Comparison of ENCODE assay signal across 8 cellular contexts in genomic region chr11:8263109-8263768, GRCh38. TPM values are rescaled to one million over a fixed set of nuclear protein-coding genes. Genes with fewer than 3 reads are reported as not detected.
DNase-seq lines count a peak whose midpoint lies in the region; ATAC-seq, FAIRE-seq and TF ChIP-seq lines count a peak whose summit lies in the region.

No MANE protein-coding gene starts in this region.

- peak overlapping the region; percentile 100 for H3K4me2 ChIP-seq in A549

- FAIRE-seq in A549 (lab: Jason Lieb, UNC): no peak

- peaks cover 4% of the 10 kb centered on the region; the same call in 1 of the 3 replicates for H3K4me1 ChIP-seq in A549

- no peak for TF ChIP-seq EP300 in A549 (IDR thresholded peaks at IDR 0.05)

- no peak for DNase-seq in A549 (ENCODE audit: low read depth in 1 of 2, low spot score in 1 of 2)
- peak; percentile 37 for DNase-seq in SK-N-DZ (ENCODE audit: low spot score)
- peak; percentile 63 for DNase-seq in cardiac septum (ENCODE audit: low spot score)
- peak; percentile 81 for DNase-seq in retina
- no peak for DNase-seq in T1000 (lab: John Stamatoyannopoulos, UW)
- DNase-seq in glomerular visceral epithelial cell (ENCODE audit: extremely low spot score): no peak

- POLR2A ChIA-PET in A549 (lab: Yijun Ruan, JAX): interaction anchor here (1.0 kb wide), 1 partner anchor 28 kb away, joined by 4 read pairs; no protein-coding TSS in a partner anchor

- intact Hi-C loops in cardiac septum (cut with DNase I): no loop called here

- ATAC-seq in A549: peak; percentile 20 to 32
- peak; percentile 12 for ATAC-seq in GM19395 (IDR thresholded peaks at IDR 0.05; ENCODE audit: unreplicated experiment)
- ATAC-seq in GM21360 (IDR thresholded peaks at IDR 0.05; ENCODE audit: unreplicated experiment): no peak

- TF ChIP-seq RAD21 in A549 (conservative IDR thresholded peaks at IDR 0.05 in 1 of 2, IDR thresholded peaks at IDR 0.05 in 1 of 2): no peak

- WGBS in A549 (ENCODE audit: missing lambda C conversion rate): 8% methylated on average over 16 of the region's 53 CpGs

- H3K4me3 ChIP-seq in A549: peak overlapping the region; percentile 66

- no peak for TF ChIP-seq CTCF in A549 (IDR thresholded peaks at IDR 0.05)

- peak overlapping the region; percentile 32 to 64; a peak in 4 of 6 replicates for H3K27ac ChIP-seq in A549

- CTCF ChIA-PET in A549 (lab: Yijun Ruan, JAX): interaction anchor here (0.8 to 16.5 kb wide), 37 partner anchors 8 to 718 kb away, joined by 3 to 424 read pairs (median 4); no protein-coding TSS in a partner anchor

- no peaks in the 10 kb centered on the region for H3K9me3 ChIP-seq in A549

- no peak for TF ChIP-seq POLR2A in A549 (IDR thresholded peaks at IDR 0.05; ENCODE audit: low read length)

TF ChIP-seq in A549, 52 proteins besides CTCF, POLR2A, EP300 and RAD21:
- TF ChIP-seq NPAS2 (CRISPR knock-in tag; IDR thresholded peaks at IDR 0.05; ENCODE audit: borderline replicate concordance) (no peak), RARB (CRISPR knock-in tag; IDR thresholded peaks at IDR 0.05) (no peak), HMGXB4 (CRISPR knock-in tag; IDR thresholded peaks at IDR 0.05; ENCODE audit: borderline replicate concordance) (no peak), FOSB (CRISPR knock-in tag; IDR thresholded peaks at IDR 0.05) (no peak), HES2 (IDR thresholded peaks at IDR 0.05) (no peak), SMC3 (IDR thresholded peaks at IDR 0.05) (no peak), FOSL2 (IDR thresholded peaks at IDR 0.05) (no peak), FOSL2 (CRISPR knock-in tag; IDR thresholded peaks at IDR 0.05) (no peak), ELK1 (IDR thresholded peaks at IDR 0.05; ENCODE audit: low read depth, low read length) (no peak), ZFP36 (IDR thresholded peaks at IDR 0.05; ENCODE audit: borderline replicate concordance, partially characterized antibody) (no peak), HEYL (CRISPR knock-in tag; IDR thresholded peaks at IDR 0.05) (no peak), CBX2 (IDR thresholded peaks at IDR 0.05; ENCODE audit: borderline replicate concordance, low read depth) (no peak), NFE2L2 (conservative IDR thresholded peaks at IDR 0.05; ENCODE audit: low read length) (no peak), CBX8 (IDR thresholded peaks at IDR 0.05) (no peak)

RNA-seq across cellular contexts. Expression of gene LMO1, which starts 0.4 kb away (rescaled TPM):
- 0.18 and 1.3 TPM in 2 replicates for polyA plus RNA-seq in A549 (2011; rRNA removed)
- polyA plus RNA-seq in A549 (2012; cell fraction: cytosol; rRNA removed): 0.99 and 1.2 TPM in 2 replicates
- polyA plus RNA-seq in A549 (2012; cell fraction: nucleus; rRNA removed): 1.3 and 1.4 TPM in 2 replicates
- polyA plus RNA-seq in A549 (2017; fragmentation: RNase III; extraction: RNeasy Plus Mini Kit Qiagen cat#74134 plus additional on column Dnase treatment): 1.1 to 3.1 TPM (median 2.7 TPM) in 3 replicates
- polyA minus RNA-seq in A549 (2011; rRNA and poly(A)+ RNA removed): 0.83 TPM in 1 of 2 replicates, not detected in the other
- polyA plus RNA-seq in SK-N-DZ (2014; cell fraction: cytosol; rRNA removed): 1.7 and 4.4 TPM in 2 replicates
- polyA plus RNA-seq in SK-N-DZ (2014; cell fraction: nucleus; rRNA removed): 3.3 and 4.2 TPM in 2 replicates
- total RNA-seq in cardiac septum: 0.46 TPM

Comparison
In these comparisons a context has a peak if more than half of its experiments do, and no peak if none do; other contexts are left out.
1. DNase-seq: peak in SK-N-DZ (single experiment), cardiac septum (single experiment) and retina (single experiment); none in A549 (0 of 2), T1000 (single experiment) and glomerular visceral epithelial cell (single experiment).